Comparison of ENCODE assay signal across 31 cellular contexts in genomic region chr12:19261773-19262172, GRCh38.
"Had no signal": no experiment of that assay in that cellular context is flagged by ENCODE, and none has a peak within 500 bp of the region (broad histone marks: within the 10 kb centered on the region; RNA-seq: fewer than 3 reads in every experiment).

No MANE protein-coding gene starts in this region.

- H3K4me3 ChIP-seq: esophagus squamous epithelium, gastroesophageal sphincter, heart left ventricle, left ventricle myocardium inferior, lung, neural progenitor cell, psoas muscle, testis, transverse colon had no signal

- H3K4me1 Mint-ChIP-seq: activated CD4-positive, alpha-beta memory T cell treated with anti-CD3 and anti-CD28 coated beads, Interleukin-2, amount 10 ng/mL, durations not matched to agents 7 days and 5 days; activated CD4-positive, alpha-beta T cell treated with anti-CD3 and anti-CD28 coated beads, Interleukin-2, amount 10 ng/mL, durations not matched to agents 7 days and 5 days; activated naive CD4-positive, alpha-beta T cell treated with anti-CD3 and anti-CD28 coated beads, Interleukin-2, amount 10 ng/mL, durations not matched to agents 7 days and 5 days; activated naive CD8-positive, alpha-beta T cell treated with anti-CD3 and anti-CD28 coated beads, Interleukin-2, amount 10 ng/mL, durations not matched to agents 7 days and 5 days; natural killer cell; T-helper 17 cell had no signal

- H3K4me3 Mint-ChIP-seq: activated CD4-positive, alpha-beta memory T cell treated with anti-CD3 and anti-CD28 coated beads, Interleukin-2, amount 10 ng/mL, durations not matched to agents 7 days and 5 days; activated CD4-positive, alpha-beta T cell treated with anti-CD3 and anti-CD28 coated beads, Interleukin-2, amount 10 ng/mL, durations not matched to agents 7 days and 5 days; activated naive CD4-positive, alpha-beta T cell treated with anti-CD3 and anti-CD28 coated beads, Interleukin-2, amount 10 ng/mL, durations not matched to agents 7 days and 5 days; activated naive CD8-positive, alpha-beta T cell treated with anti-CD3 and anti-CD28 coated beads, Interleukin-2, amount 10 ng/mL, durations not matched to agents 7 days and 5 days; activated T-cell treated with anti-CD3 and anti-CD28 coated beads, Interleukin-2, amount 50 U/mL, for 24 hours; endodermal cell; natural killer cell; neural progenitor cell; T-helper 17 cell had no signal

- ATAC-seq: gastroesophageal sphincter, heart left ventricle, natural killer cell, psoas muscle, right cardiac atrium, T-helper 17 cell had no signal

- H3K36me3 ChIP-seq: transverse colon had no signal

- FAIRE-seq: astrocyte had no signal

- H3K27ac Mint-ChIP-seq: activated CD4-positive, alpha-beta memory T cell treated with anti-CD3 and anti-CD28 coated beads, Interleukin-2, amount 10 ng/mL, durations not matched to agents 7 days and 5 days; activated CD4-positive, alpha-beta T cell treated with anti-CD3 and anti-CD28 coated beads, Interleukin-2, amount 10 ng/mL, durations not matched to agents 7 days and 5 days; activated naive CD4-positive, alpha-beta T cell treated with anti-CD3 and anti-CD28 coated beads, Interleukin-2, amount 10 ng/mL, durations not matched to agents 7 days and 5 days; activated naive CD8-positive, alpha-beta T cell treated with anti-CD3 and anti-CD28 coated beads, Interleukin-2, amount 10 ng/mL, durations not matched to agents 7 days and 5 days; activated T-cell treated with anti-CD3 and anti-CD28 coated beads, Interleukin-2, amount 50 U/mL, for 24 hours; endodermal cell; natural killer cell; neural progenitor cell; T-helper 17 cell had no signal

- H3K9me3 Mint-ChIP-seq: activated CD4-positive, alpha-beta memory T cell treated with anti-CD3 and anti-CD28 coated beads, Interleukin-2, amount 10 ng/mL, durations not matched to agents 7 days and 5 days; activated CD4-positive, alpha-beta T cell treated with anti-CD3 and anti-CD28 coated beads, Interleukin-2, amount 10 ng/mL, durations not matched to agents 7 days and 5 days; activated naive CD4-positive, alpha-beta T cell treated with anti-CD3 and anti-CD28 coated beads, Interleukin-2, amount 10 ng/mL, durations not matched to agents 7 days and 5 days; activated naive CD8-positive, alpha-beta T cell treated with anti-CD3 and anti-CD28 coated beads, Interleukin-2, amount 10 ng/mL, durations not matched to agents 7 days and 5 days; activated T-cell treated with anti-CD3 and anti-CD28 coated beads, Interleukin-2, amount 50 U/mL, for 24 hours; endodermal cell; natural killer cell; neural progenitor cell had no signal

- H3K4me1 ChIP-seq: esophagus squamous epithelium, heart left ventricle, left ventricle myocardium inferior, parathyroid adenoma, psoas muscle, testis, transverse colon had no signal

- DNase-seq: activated CD4-positive, alpha-beta memory T cell treated with anti-CD3 and anti-CD28 coated beads, Interleukin-2, amount 10 ng/mL, durations not matched to agents 7 days and 5 days; activated CD4-positive, alpha-beta T cell treated with anti-CD3 and anti-CD28 coated beads for 1 hour; activated CD4-positive, alpha-beta T cell treated with anti-CD3 and anti-CD28 coated beads, Interleukin-2, amount 10 ng/mL, durations not matched to agents 7 days and 5 days; activated CD8-positive, alpha-beta memory T cell treated with anti-CD3 and anti-CD28 coated beads, Interleukin-2, amount 50 U/mL, for 48 hours; activated gamma-delta T cell; activated naive CD4-positive, alpha-beta T cell treated with anti-CD3 and anti-CD28 coated beads, Interleukin-2, amount 10 ng/mL, durations not matched to agents 7 days and 5 days; activated naive CD8-positive, alpha-beta T cell treated with anti-CD3 and anti-CD28 coated beads, Interleukin-2, amount 10 ng/mL, durations not matched to agents 7 days and 5 days; activated T-cell treated with anti-CD3 and anti-CD28 coated beads, Interleukin-2, amount 50 U/mL, for 24 hours; amniotic stem cell; caudate nucleus; cortex of kidney; endodermal cell; esophagus squamous epithelium; heart left ventricle; hypothalamus; left ventricle myocardium inferior; mesendoderm; natural killer cell; occipital lobe; psoas muscle; right cardiac atrium; stimulated activated CD4-positive, alpha-beta T cell treated with anti-CD3 and anti-CD28 coated beads, Interleukin-2, amount 100 ng/mL, for 48 hours; stimulated activated naive CD4-positive, alpha-beta T cell treated with Interleukin-2 at 50 U/mL for 16 hours; T-helper 17 cell; testis; transverse colon had no signal

- H3K27me3 Mint-ChIP-seq: activated CD4-positive, alpha-beta memory T cell treated with anti-CD3 and anti-CD28 coated beads, Interleukin-2, amount 10 ng/mL, durations not matched to agents 7 days and 5 days; activated CD4-positive, alpha-beta T cell treated with anti-CD3 and anti-CD28 coated beads, Interleukin-2, amount 10 ng/mL, durations not matched to agents 7 days and 5 days; activated naive CD4-positive, alpha-beta T cell treated with anti-CD3 and anti-CD28 coated beads, Interleukin-2, amount 10 ng/mL, durations not matched to agents 7 days and 5 days; activated naive CD8-positive, alpha-beta T cell treated with anti-CD3 and anti-CD28 coated beads, Interleukin-2, amount 10 ng/mL, durations not matched to agents 7 days and 5 days; activated T-cell treated with anti-CD3 and anti-CD28 coated beads, Interleukin-2, amount 50 U/mL, for 24 hours; T-helper 17 cell had no signal

- H3K36me3 Mint-ChIP-seq: activated naive CD4-positive, alpha-beta T cell treated with anti-CD3 and anti-CD28 coated beads, Interleukin-2, amount 10 ng/mL, durations not matched to agents 7 days and 5 days; activated naive CD8-positive, alpha-beta T cell treated with anti-CD3 and anti-CD28 coated beads, Interleukin-2, amount 10 ng/mL, durations not matched to agents 7 days and 5 days; natural killer cell had no signal

- H3K27me3 ChIP-seq: esophagus squamous epithelium, gastroesophageal sphincter, heart left ventricle, neural progenitor cell, testis, transverse colon had no signal

- H3K27ac ChIP-seq: esophagus squamous epithelium, gastroesophageal sphincter, heart left ventricle, left ventricle myocardium inferior, parathyroid adenoma, psoas muscle, testis, transverse colon had no signal

- H3K9me3 ChIP-seq: esophagus squamous epithelium, gastroesophageal sphincter, heart left ventricle, left ventricle myocardium inferior, psoas muscle, testis, transverse colon had no signal
